In genomic region chr1:112446411-112446810, GRCh38 we compare ENCODE assay signal across 16 cellular contexts.
"Had no signal": no experiment of that assay in that cellular context is flagged by ENCODE, and none has a peak within 500 bp of the region (broad histone marks: within the 10 kb centered on the region; RNA-seq: fewer than 3 reads in every experiment).

No MANE protein-coding gene starts in this region.

- ATAC-seq: pancreas had no signal

- H3K27me3 ChIP-seq: cardiac muscle cell, pancreas, transverse colon had no signal

- H3K9me3 ChIP-seq: lower lobe of right lung, pancreas, transverse colon had no signal

- DNase-seq: activated CD4-positive, alpha-beta T cell treated with anti-CD3 and anti-CD28 coated beads, Interleukin-2, amount 10 ng/mL, durations not matched to agents 7 days and 5 days; activated CD4-positive, CD25-positive, alpha-beta regulatory T cell; activated CD8-positive, alpha-beta memory T cell treated with anti-CD3 and anti-CD28 coated beads, Interleukin-2, amount 50 U/mL, for 48 hours; activated naive CD4-positive, alpha-beta T cell treated with Interleukin-2 at 50 U/mL for 16 hours; aorta; erythroblast; kidney glomerular epithelial cell; lower lobe of right lung; pancreas; stimulated activated CD4-positive, alpha-beta T cell treated with anti-CD3 and anti-CD28 coated beads, Interleukin-15, amount 100 ng/mL, for 24 hours; stimulated activated CD4-positive, alpha-beta T cell treated with anti-CD3 and anti-CD28 coated beads, Interleukin-4, amount 100 ng/mL, for 1 hour; stimulated activated naive CD4-positive, alpha-beta T cell; transverse colon had no signal

- H3K27ac ChIP-seq: cardiac muscle cell, lower lobe of right lung, pancreas, transverse colon had no signal

- H3K36me3 ChIP-seq: pancreas had no signal

- H3K9me3 Mint-ChIP-seq: activated CD4-positive, alpha-beta T cell treated with anti-CD3 and anti-CD28 coated beads, Interleukin-2, amount 10 ng/mL, durations not matched to agents 7 days and 5 days; mesothelial cell of epicardium; neural crest cell had no signal

- H3K4me3 Mint-ChIP-seq: activated CD4-positive, alpha-beta T cell treated with anti-CD3 and anti-CD28 coated beads, Interleukin-2, amount 10 ng/mL, durations not matched to agents 7 days and 5 days; mesothelial cell of epicardium; neural crest cell had no signal

- H3K4me1 Mint-ChIP-seq: activated CD4-positive, alpha-beta T cell treated with anti-CD3 and anti-CD28 coated beads, Interleukin-2, amount 10 ng/mL, durations not matched to agents 7 days and 5 days; neural crest cell had no signal

- H3K27ac Mint-ChIP-seq: activated CD4-positive, alpha-beta T cell treated with anti-CD3 and anti-CD28 coated beads, Interleukin-2, amount 10 ng/mL, durations not matched to agents 7 days and 5 days had no signal

- H3K4me3 ChIP-seq: cardiac muscle cell, lower lobe of right lung, pancreas, transverse colon had no signal

- H3K27me3 Mint-ChIP-seq: activated CD4-positive, alpha-beta T cell treated with anti-CD3 and anti-CD28 coated beads, Interleukin-2, amount 10 ng/mL, durations not matched to agents 7 days and 5 days had no signal
